ENCODE assay signal across 19 cellular contexts in the genomic region with DNA sequence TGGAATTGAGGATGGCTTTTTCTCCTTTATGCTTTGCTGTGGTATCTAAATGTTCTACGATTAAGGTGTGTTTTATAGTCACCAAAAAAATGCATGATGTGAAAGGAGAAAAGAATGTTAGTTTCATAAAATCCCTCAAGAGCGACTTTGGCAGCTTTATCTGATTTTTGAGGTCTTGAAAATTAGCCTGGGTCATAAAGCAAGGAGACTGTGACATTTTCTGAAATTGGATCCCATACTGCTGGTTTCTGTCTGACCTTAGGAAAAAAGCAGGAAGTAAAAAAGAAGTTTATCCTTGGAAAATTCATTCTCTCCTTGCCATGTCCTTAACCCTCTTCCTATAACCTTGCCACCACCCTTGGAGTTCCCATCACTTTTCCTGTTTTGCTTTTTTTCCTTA.
"Had no signal": no experiment of that assay in that cellular context is flagged by ENCODE, and none has a peak within 500 bp of the region (broad histone marks: within the 10 kb centered on the region; RNA-seq: fewer than 3 reads in every experiment).

No MANE protein-coding gene starts in this region.

- H3K27me3 ChIP-seq: heart left ventricle, left lung, sigmoid colon had no signal

- H3K27ac Mint-ChIP-seq: memory B cell, mesothelial cell of epicardium had no signal

- H3K27ac ChIP-seq: heart left ventricle, left lung, lower lobe of right lung, sigmoid colon, skin epidermis had no signal

- ATAC-seq: esophagus mucosa, heart left ventricle, left lung, lower lobe of right lung had no signal

- DNase-seq: cortex of kidney; effector memory CD4-positive, alpha-beta T cell; heart left ventricle; hypothalamus; left lung; lower lobe of right lung; naive B cell; posterior cingulate gyrus; sigmoid colon; stimulated activated CD4-positive, alpha-beta T cell treated with anti-CD3 and anti-CD28 coated beads, Interleukin-12 subunit alpha, Interleukin-12 subunit beta, amount 100 ng/mL, for 4 hours; stimulated activated naive CD4-positive, alpha-beta T cell treated with Interleukin-2 at 50 U/mL for 16 hours; trophoblast cell had no signal

- H3K4me3 ChIP-seq: heart left ventricle, left lung, lower lobe of right lung, sigmoid colon, skin epidermis had no signal

- H3K4me3 Mint-ChIP-seq: memory B cell, mesothelial cell of epicardium, naive B cell had no signal

- H3K9me3 Mint-ChIP-seq: memory B cell, mesothelial cell of epicardium had no signal

- H3K9me3 ChIP-seq: heart left ventricle, left lung, lower lobe of right lung, sigmoid colon had no signal

- FAIRE-seq: endometrium, frontal cortex, urothelium cell line had no signal

- H3K36me3 ChIP-seq: heart left ventricle, left lung, lower lobe of right lung, sigmoid colon had no signal

- H3K36me3 Mint-ChIP-seq: memory B cell, mesothelial cell of epicardium, naive B cell had no signal

- H3K27me3 Mint-ChIP-seq: memory B cell, naive B cell had no signal
